ENCODE assay signal across 13 cellular contexts in the genomic region with DNA sequence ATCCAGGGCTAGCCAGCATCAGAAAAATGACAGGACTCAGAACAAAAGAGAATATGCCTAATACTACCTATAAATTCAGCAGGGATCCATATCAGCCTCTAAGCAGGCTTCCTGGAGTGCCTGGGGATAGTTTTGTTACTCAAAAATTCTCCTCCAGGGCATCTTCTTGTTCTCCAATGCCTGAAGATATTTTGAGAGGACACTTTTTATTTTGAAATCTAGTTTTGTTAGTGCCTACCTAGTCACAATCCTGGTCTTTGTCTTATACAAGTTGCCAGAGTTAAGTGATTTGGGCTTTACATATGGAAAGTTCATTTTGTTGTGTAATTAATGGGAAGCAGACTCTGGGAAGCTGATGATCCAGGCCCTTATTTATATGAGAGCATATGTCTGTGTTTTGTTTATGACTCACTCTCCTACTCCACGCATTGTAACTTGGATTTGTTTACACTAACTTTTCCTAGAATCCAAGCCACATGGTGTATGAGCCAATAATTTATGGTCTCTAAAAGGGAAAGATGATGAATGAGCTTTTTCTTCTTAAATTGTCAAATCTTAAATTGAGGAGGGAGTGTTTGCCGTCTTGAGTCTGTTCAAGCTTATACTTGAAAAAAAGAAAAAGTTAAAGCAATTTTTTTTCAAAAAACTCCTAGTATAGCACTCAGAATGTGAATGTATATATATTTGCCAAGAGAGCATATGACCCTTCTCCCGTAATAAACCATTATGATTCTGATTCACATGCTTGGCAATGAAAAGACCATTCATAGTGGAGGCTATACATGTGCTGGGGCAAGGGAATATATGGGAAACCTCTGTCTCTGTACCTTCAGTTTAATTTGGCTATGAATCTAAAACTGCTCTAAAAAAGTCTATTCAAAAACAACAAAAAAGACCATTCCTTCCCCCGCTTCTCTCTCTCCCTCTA.
DNase-seq lines count a peak whose midpoint lies in the region; ATAC-seq and TF ChIP-seq lines count a peak whose summit lies in the region.
"Had no signal": no experiment of that assay in that cellular context is flagged by ENCODE, and none has a peak within 500 bp of the region (broad histone marks: within the 10 kb centered on the region; RNA-seq: fewer than 3 reads in every experiment).

No MANE protein-coding gene starts in this region.

- H3K9me3 Mint-ChIP-seq in CD14-positive monocyte (peaks cover 0 to 7% (median 0%) of the 10 kb centered on the region in 7 donors), natural killer cell (no peaks in the 10 kb centered on the region)

- H3K36me3 ChIP-seq in mucosa of descending colon (ENCODE audit: low read depth): no peaks in the 10 kb centered on the region

- no peaks in the 10 kb centered on the region for H3K36me3 Mint-ChIP-seq in CD14-positive monocyte
- no peaks in the 10 kb centered on the region for H3K36me3 Mint-ChIP-seq in natural killer cell

- no peak overlapping the region for H3K4me3 ChIP-seq in AG04449 (ENCODE audit: low read depth, low read length)
- no peak overlapping the region for H3K4me3 ChIP-seq in LNCaP clone FGC (ENCODE audit: low read depth, low read length)
- no peak overlapping the region for H3K4me3 ChIP-seq in cardiac fibroblast (replicated peaks in 1 of 2; ENCODE audit: low read depth in 2 of 2, low read length in 2 of 2)
- no peak overlapping the region for H3K4me3 ChIP-seq in mucosa of descending colon
- H3K4me3 ChIP-seq: GM12878 had no signal

- no peak for TF ChIP-seq CTCF in AG04449 (IDR thresholded peaks at IDR 0.05; ENCODE audit: insufficient read depth, low read length, missing control alignments)
- no peak for TF ChIP-seq CTCF in LNCaP clone FGC (IDR thresholded peaks at IDR 0.05; ENCODE audit: control insufficient read depth, extremely low read depth, insufficient read depth)
- no peak for TF ChIP-seq CTCF in cardiac fibroblast (IDR thresholded peaks at IDR 0.05; ENCODE audit: low read depth, low read length)
- TF ChIP-seq CTCF in mucosa of descending colon (IDR thresholded peaks at IDR 0.05): no peak
- no peak for TF ChIP-seq CTCF in CD14-positive monocyte (IDR thresholded peaks at IDR 0.05)
- TF ChIP-seq CTCF in natural killer cell (IDR thresholded peaks at IDR 0.05): no peak

- H3K4me3 Mint-ChIP-seq in CD14-positive monocyte (no peak overlapping the region), natural killer cell (no peak overlapping the region)

- POLR2A ChIA-PET in AG04449 (lab: Yijun Ruan, JAX): interaction anchor here (0.6 to 1.0 kb wide), 2 partner anchors 34 to 51 kb away, joined by 3 read pairs; no protein-coding TSS in a partner anchor

- H3K4me1 Mint-ChIP-seq in CD14-positive monocyte (peaks cover 13% of the 10 kb centered on the region), natural killer cell (peaks cover 0 to 5% of the 10 kb centered on the region in 2 donors)

- peak; percentile 60 for DNase-seq in AG04449 (ENCODE audit: low read depth, low spot score)
- DNase-seq in LNCaP clone FGC (ENCODE audit: low read depth): peak; percentile 52
- peak; percentile 71 to 81 for DNase-seq in cardiac fibroblast (ENCODE audit: low read depth in 2 of 2)
- DNase-seq in mucosa of descending colon: no peak
- no peak for DNase-seq in CD14-positive monocyte (ENCODE audit: low spot score)
- DNase-seq in natural killer cell: no peak
- DNase-seq: activated CD8-positive, alpha-beta memory T cell treated with anti-CD3 and anti-CD28 coated beads, Interleukin-2, amount 50 U/mL, for 4 hours; central memory CD4-positive, alpha-beta T cell; NCI-H2081 treated with DMSO at 0.1 percent for 48 hours; retina had no signal

- ATAC-seq in mucosa of descending colon (peak; percentile 87), GM21447 (IDR thresholded peaks at IDR 0.05; ENCODE audit: unreplicated experiment) (no peak), natural killer cell (no peak), GM21825 (IDR thresholded peaks at IDR 0.05; ENCODE audit: unreplicated experiment) (no peak)
- ATAC-seq: GM12878 had no signal

- H3K27me3 Mint-ChIP-seq in CD14-positive monocyte (ENCODE audit: low read depth in 3 of 3): peaks cover 0 to 3% (median 2%) of the 10 kb centered on the region in 3 donors
- H3K27me3 Mint-ChIP-seq in natural killer cell (ENCODE audit: low read depth in 2 of 2): no peaks in the 10 kb centered on the region

- intact Hi-C loops in mucosa of descending colon (cut with DNase I, micrococcal nuclease): no loop called here
- intact Hi-C loops in CD14-positive monocyte (cut with micrococcal nuclease): no loop called here
- intact Hi-C loops in natural killer cell (cut with micrococcal nuclease): no loop called here

- peaks cover 11% of the 10 kb centered on the region for H3K4me1 ChIP-seq in mucosa of descending colon (ENCODE audit: low read depth)

- no peak overlapping the region for H3K27ac Mint-ChIP-seq in CD14-positive monocyte
- H3K27ac Mint-ChIP-seq in natural killer cell: no peak overlapping the region

- CTCF ChIA-PET in AG04449 (lab: Yijun Ruan, JAX): interaction anchor here (1.0 to 1.6 kb wide), 2 partner anchors 10 to 13 kb away, joined by 3 to 5 read pairs; no protein-coding TSS in a partner anchor

- H3K9me3 ChIP-seq in mucosa of descending colon: no peaks in the 10 kb centered on the region

Comparison
In these comparisons a context has a peak if more than half of its experiments do, and no peak if none do; other contexts are left out.
1. DNase-seq: peak in AG04449 (single experiment), LNCaP clone FGC (single experiment) and cardiac fibroblast (2 of 2); none in mucosa of descending colon (0 of 3), CD14-positive monocyte (single experiment) and natural killer cell (single experiment).